Comparison of ENCODE assay signal across 15 cellular contexts in genomic region chr1:212769372-212770167, GRCh38. TPM values are rescaled to one million over a fixed set of nuclear protein-coding genes. Genes with fewer than 3 reads are reported as not detected.
DNase-seq lines count a peak whose midpoint lies in the region; ATAC-seq and TF ChIP-seq lines count a peak whose summit lies in the region.
"Had no signal": no experiment of that assay in that cellular context is flagged by ENCODE, and none has a peak within 500 bp of the region (broad histone marks: within the 10 kb centered on the region; RNA-seq: fewer than 3 reads in every experiment).

No MANE protein-coding gene starts in this region.

- DNase-seq in CD8-positive, alpha-beta T cell: no peak
- DNase-seq in M059J (ENCODE audit: low read depth) (peak; percentile 49), SK-N-SH (no peak), MV-4-11 (lab: John Stamatoyannopoulos, UW) (no peak)
- DNase-seq in effector memory CD8-positive, alpha-beta T cell: no peak
- DNase-seq: AML-193, amniotic stem cell, DMS79 treated with DMSO at 0.1 percent for 48 hours, glutamatergic neuron, kidney glomerular epithelial cell, trophoblast cell had no signal

- peaks cover 36% of the 10 kb centered on the region for H3K9me3 Mint-ChIP-seq in CD8-positive, alpha-beta T cell
- peaks cover 8 to 26% of the 10 kb centered on the region in 2 donors for H3K9me3 Mint-ChIP-seq in effector memory CD8-positive, alpha-beta T cell

- H4K20me1 ChIP-seq in SK-N-SH (ENCODE audit: insufficient read depth): no peaks in the 10 kb centered on the region

- peak overlapping the region; percentile 60 for H3K27ac Mint-ChIP-seq in CD8-positive, alpha-beta T cell
- H3K27ac Mint-ChIP-seq in effector memory CD8-positive, alpha-beta T cell: peak overlapping the region; percentile 54 to 72

- TF ChIP-seq RAD21 in SK-N-SH (IDR thresholded peaks at IDR 0.05; ENCODE audit: low read length): no peak

- no peak overlapping the region for H3K4me3 ChIP-seq in CD8-positive, alpha-beta T cell (ENCODE audit: low read depth, low read length)
- H3K4me3 ChIP-seq in SK-N-SH (ENCODE audit: low read depth in 2 of 2, low read length in 1 of 2): no peak overlapping the region

- H3K27me3 Mint-ChIP-seq in CD8-positive, alpha-beta T cell (ENCODE audit: low read depth): no peaks in the 10 kb centered on the region
- no peaks in the 10 kb centered on the region for H3K27me3 Mint-ChIP-seq in effector memory CD8-positive, alpha-beta T cell

- no peaks in the 10 kb centered on the region for H3K9me2 ChIP-seq in SK-N-SH

- H3K4me1 Mint-ChIP-seq in CD8-positive, alpha-beta T cell (ENCODE audit: low read depth): peaks cover 43% of the 10 kb centered on the region
- peaks cover 30 to 34% of the 10 kb centered on the region in 2 donors for H3K4me1 Mint-ChIP-seq in effector memory CD8-positive, alpha-beta T cell (ENCODE audit: low read depth in 2 of 2)

- POLR2A ChIA-PET in CD8-positive, alpha-beta T cell (lab: Charles Lee): interaction anchor here (0.6 to 1.7 kb wide), 5 partner anchors 22 to 1746 kb away, joined by 3 to 5 read pairs (median 3); partner anchors contain the start of genes NSL1 and TATDN3
- POLR2A ChIA-PET in SK-N-SH (lab: Yijun Ruan, JAX): no interaction called here

- TF ChIP-seq EP300 in SK-N-SH (IDR thresholded peaks at IDR 0.05; ENCODE audit: borderline replicate concordance in 1 of 2, low read depth in 1 of 2, low read length in 1 of 2): no peak

- CTCF ChIA-PET in CD8-positive, alpha-beta T cell (lab: Charles Lee): interaction anchor here (1.0 to 2.9 kb wide), 6 partner anchors 8 to 313 kb away, joined by 3 to 9 read pairs (median 4); no protein-coding TSS in a partner anchor
- CTCF ChIA-PET in SK-N-SH (lab: Yijun Ruan, JAX): interaction anchor here (0.5 to 3.0 kb wide), 6 partner anchors 12 to 293 kb away, joined by 3 to 11 read pairs (median 4); no protein-coding TSS in a partner anchor

- H3K4me3 Mint-ChIP-seq in CD8-positive, alpha-beta T cell: no peak overlapping the region
- H3K4me3 Mint-ChIP-seq in effector memory CD8-positive, alpha-beta T cell: no peak overlapping the region

- H3K27ac ChIP-seq in CD8-positive, alpha-beta T cell (ENCODE audit: low read depth, low read length): no peak overlapping the region
- no peak overlapping the region for H3K27ac ChIP-seq in SK-N-SH (ENCODE audit: low read depth in 2 of 2, low read length in 1 of 2)
- H3K27ac ChIP-seq: HL-60 had no signal

- no peak overlapping the region for H3K4me2 ChIP-seq in SK-N-SH

- ATAC-seq in CD8-positive, alpha-beta T cell: no peak
- ATAC-seq in GM18868 (IDR thresholded peaks at IDR 0.05; ENCODE audit: unreplicated experiment): peak; percentile 71
- no peak for ATAC-seq in effector memory CD8-positive, alpha-beta T cell (replicated peaks)
- no peak for ATAC-seq in HG03159 (IDR thresholded peaks at IDR 0.05; ENCODE audit: unreplicated experiment)
- ATAC-seq in GM19324 (IDR thresholded peaks at IDR 0.05; ENCODE audit: low FRiP score, unreplicated experiment): no peak

- WGBS in SK-N-SH (ENCODE audit: low lambda C conversion rate): 86% methylated on average over 1 of the region's 1 CpG

- no peaks in the 10 kb centered on the region for H3K4me1 ChIP-seq in CD8-positive, alpha-beta T cell (ENCODE audit: insufficient read depth, low read length)
- no peaks in the 10 kb centered on the region for H3K4me1 ChIP-seq in SK-N-SH (ENCODE audit: control insufficient read depth in 1 of 2, insufficient read depth in 2 of 2, low read depth in 1 of 2, low read length in 1 of 2)

- H3K36me3 ChIP-seq in CD8-positive, alpha-beta T cell (ENCODE audit: insufficient read depth, low read length): no peaks in the 10 kb centered on the region
- peaks cover 0 to 34% of the 10 kb centered on the region in 2 experiments for H3K36me3 ChIP-seq in SK-N-SH (replicated peaks in 1 of 2; ENCODE audit: control insufficient read depth in 1 of 2, insufficient read depth in 2 of 2, low read length in 1 of 2)

- TF ChIP-seq CTCF in CD8-positive, alpha-beta T cell (IDR thresholded peaks at IDR 0.05): no peak
- TF ChIP-seq CTCF in SK-N-SH (IDR thresholded peaks at IDR 0.05): no peak

- intact Hi-C loops in CD8-positive, alpha-beta T cell (cut with DNase I, micrococcal nuclease): no loop called here

- peaks cover 9% of the 10 kb centered on the region for H3K9me3 ChIP-seq in CD8-positive, alpha-beta T cell (ENCODE audit: low read length)
- H3K9me3 ChIP-seq in SK-N-SH: peaks cover 11% of the 10 kb centered on the region

- H3K27me3 ChIP-seq in CD8-positive, alpha-beta T cell (ENCODE audit: insufficient read depth, low read length): no peaks in the 10 kb centered on the region
- no peaks in the 10 kb centered on the region for H3K27me3 ChIP-seq in SK-N-SH (ENCODE audit: insufficient read depth)

- no peak overlapping the region for H3K9ac ChIP-seq in SK-N-SH

- H3K79me2 ChIP-seq in SK-N-SH (ENCODE audit: insufficient read depth): peaks cover 44% of the 10 kb centered on the region

- H2AFZ ChIP-seq in SK-N-SH (ENCODE audit: low read depth): no peak overlapping the region

- H3K36me3 Mint-ChIP-seq in CD8-positive, alpha-beta T cell: peaks cover 77% of the 10 kb centered on the region
- peaks cover 30% of the 10 kb centered on the region for H3K36me3 Mint-ChIP-seq in effector memory CD8-positive, alpha-beta T cell (ENCODE audit: insufficient read depth)

- H3F3A ChIP-seq in SK-N-SH (replicated peaks; ENCODE audit: insufficient read depth): no peaks in the 10 kb centered on the region

TF ChIP-seq in SK-N-SH, 30 proteins besides CTCF, POLR2A, EP300 and RAD21 (continues in another document):
- TF ChIP-seq, protein P1, sequence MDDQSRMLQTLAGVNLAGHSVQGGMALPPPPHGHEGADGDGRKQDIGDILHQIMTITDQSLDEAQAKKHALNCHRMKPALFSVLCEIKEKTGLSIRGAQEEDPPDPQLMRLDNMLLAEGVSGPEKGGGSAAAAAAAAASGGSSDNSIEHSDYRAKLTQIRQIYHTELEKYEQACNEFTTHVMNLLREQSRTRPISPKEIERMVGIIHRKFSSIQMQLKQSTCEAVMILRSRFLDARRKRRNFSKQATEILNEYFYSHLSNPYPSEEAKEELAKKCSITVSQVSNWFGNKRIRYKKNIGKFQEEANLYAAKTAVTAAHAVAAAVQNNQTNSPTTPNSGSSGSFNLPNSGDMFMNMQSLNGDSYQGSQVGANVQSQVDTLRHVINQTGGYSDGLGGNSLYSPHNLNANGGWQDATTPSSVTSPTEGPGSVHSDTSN (IDR thresholded peaks at IDR 0.05): no peak
- no peak for TF ChIP-seq TEAD4 (IDR thresholded peaks at IDR 0.05; ENCODE audit: borderline replicate concordance, insufficient read depth)
- no peak for TF ChIP-seq YY1 (IDR thresholded peaks at IDR 0.05; ENCODE audit: low read depth)
- TF ChIP-seq FOXJ3 (CRISPR knock-in tag; IDR thresholded peaks at IDR 0.05): no peak
- TF ChIP-seq USF1 (IDR thresholded peaks at IDR 0.05; ENCODE audit: borderline replicate concordance, low read depth): no peak
- no peak for TF ChIP-seq MXI1 (IDR thresholded peaks at IDR 0.05; ENCODE audit: low read depth, low read length)
- no peak for TF ChIP-seq GATA2 (CRISPR knock-in tag; IDR thresholded peaks at IDR 0.05)
- TF ChIP-seq TAF1 (IDR thresholded peaks at IDR 0.05; ENCODE audit: borderline replicate concordance, low read depth, low read length): no peak
- no peak for TF ChIP-seq NRF1 (IDR thresholded peaks at IDR 0.05; ENCODE audit: low read depth, low read length)
- TF ChIP-seq FOXM1 (IDR thresholded peaks at IDR 0.05; ENCODE audit: low read depth): no peak
- no peak for TF ChIP-seq ELF1 (IDR thresholded peaks at IDR 0.05)
- no peak for TF ChIP-seq JUND (IDR thresholded peaks at IDR 0.05)
- no peak for TF ChIP-seq POLR2AphosphoS5 (IDR thresholded peaks at IDR 0.05; ENCODE audit: low read depth, low read length)
- no peak for TF ChIP-seq MAX (IDR thresholded peaks at IDR 0.05; ENCODE audit: low read depth)
- no peak for TF ChIP-seq RCOR1 (IDR thresholded peaks at IDR 0.05; ENCODE audit: low read length)
- no peak for TF ChIP-seq GABPA (IDR thresholded peaks at IDR 0.05; ENCODE audit: low read depth)
- no peak for TF ChIP-seq NFIC (IDR thresholded peaks at IDR 0.05; ENCODE audit: borderline replicate concordance)
- TF ChIP-seq ZBTB33 (IDR thresholded peaks at IDR 0.05; ENCODE audit: borderline replicate concordance, low read depth): no peak

RNA-seq across cellular contexts. Expression of gene NSL1, which starts 22.0 kb away (rescaled TPM):
- 10 to 100 TPM; 13.0 to 19.0 TPM for total RNA-seq in CD8-positive, alpha-beta T cell
- total RNA-seq in M059J (2014; rRNA removed; shearing (Covaris generic)): 44.5 and 87.9 TPM in 2 replicates
- 17.8 and 22.5 TPM in 2 replicates for polyA plus RNA-seq in SK-N-SH (2012; rRNA removed)
- polyA plus RNA-seq in SK-N-SH (2012; cell fraction: cytosol; rRNA removed): 17.5 and 19.8 TPM in 2 replicates
- polyA plus RNA-seq in SK-N-SH (2012; cell fraction: nucleus; rRNA removed): 16.9 and 18.4 TPM in 2 replicates

RNA-seq across cellular contexts. Expression of gene TATDN3, which starts 22.1 kb away (rescaled TPM):
- total RNA-seq in CD8-positive, alpha-beta T cell: 10 to 100 TPM; 10.7 to 11.6 TPM
- total RNA-seq in M059J (2014; rRNA removed; shearing (Covaris generic)): 12.5 and 15.7 TPM in 2 replicates
- polyA plus RNA-seq in SK-N-SH (2012; rRNA removed): 5.2 and 6.6 TPM in 2 replicates
- polyA plus RNA-seq in SK-N-SH (2012; cell fraction: cytosol; rRNA removed): 7.7 and 9.2 TPM in 2 replicates
- polyA plus RNA-seq in SK-N-SH (2012; cell fraction: nucleus; rRNA removed): 3.0 and 4.8 TPM in 2 replicates
